ENCODE assay signal across 24 cellular contexts in genomic region chr2:226738191-226738820, GRCh38.
A peak's percentile ranks its signal among the peaks of the same experiment; 100 is the strongest.
DNase-seq lines count a peak whose midpoint lies in the region; ATAC-seq, FAIRE-seq and TF ChIP-seq lines count a peak whose summit lies in the region.
"Had no signal": no experiment of that assay in that cellular context is flagged by ENCODE, and none has a peak within 500 bp of the region (broad histone marks: within the 10 kb centered on the region; RNA-seq: fewer than 3 reads in every experiment).

No MANE protein-coding gene starts in this region.

- H2AFZ ChIP-seq in neuronal stem cell (ENCODE audit: low read length), result no peak overlapping the region

- no peak overlapping the region for H3K27ac Mint-ChIP-seq in endodermal cell
- H3K27ac Mint-ChIP-seq in activated CD4-positive, alpha-beta T cell treated with anti-CD3 and anti-CD28 coated beads for 36 hours, result no peak overlapping the region
- H3K27ac Mint-ChIP-seq: activated CD4-positive, alpha-beta T cell treated with anti-CD3 and anti-CD28 coated beads, Interleukin-2, amount 10 ng/mL, durations not matched to agents 7 days and 5 days; activated naive CD8-positive, alpha-beta T cell treated with anti-CD3 and anti-CD28 coated beads, Interleukin-2, amount 50 U/mL, for 24 hours; CD4-positive, alpha-beta T cell had no signal

- H3K27me3 ChIP-seq in endodermal cell (ENCODE audit: control insufficient read depth, insufficient read depth, low read length, poor library complexity, severe bottlenecking), result no peaks in the 10 kb centered on the region
- H3K27me3 ChIP-seq in neuronal stem cell (ENCODE audit: control insufficient read depth in 3 of 3, insufficient read depth in 3 of 3, low read depth in 1 of 3, low read length in 3 of 3), result no peaks in the 10 kb centered on the region
- H3K27me3 ChIP-seq: cardiac muscle cell, ovary, uterus had no signal

- intact Hi-C loops in activated CD4-positive, alpha-beta T cell treated with anti-CD3 and anti-CD28 coated beads for 36 hours (cut with DNase I, micrococcal nuclease), result no loop called here

- H2BK12ac ChIP-seq in neuronal stem cell (ENCODE audit: low read length), result no peak overlapping the region

- H3K18ac ChIP-seq in neuronal stem cell (ENCODE audit: low read length), result no peak overlapping the region

- peak overlapping the region; percentile 53 for H3K4me2 ChIP-seq in A549
- H3K4me2 ChIP-seq in neuronal stem cell (ENCODE audit: insufficient read depth, low read length, poor library complexity, severe bottlenecking), result no peak overlapping the region
- H3K4me2 ChIP-seq: smooth muscle cell had no signal

- H3K27ac ChIP-seq in A549 (peak overlapping the region; percentile 47 to 52; a peak in 3 of 6 replicates), endodermal cell (ENCODE audit: low read depth, low read length) (peak overlapping the region; percentile 96), neuronal stem cell (replicated peaks; ENCODE audit: low read length) (peak overlapping the region; percentile 65)
- H3K27ac ChIP-seq: cardiac muscle cell, lower lobe of right lung, ovary had no signal

- 70% methylated on average over 8 of the region's 8 CpGs for WGBS in A549 (ENCODE audit: missing lambda C conversion rate)
- 90 to 91% methylated on average over 7 to 8 of the region's 8 CpGs for WGBS in endodermal cell (ENCODE audit: insufficient coverage in 1 of 2, insufficient read length in 1 of 2), 2 experiments
- no CpG with 5 or more reads among the region's 8 CpGs for WGBS in neuronal stem cell (ENCODE audit: extremely low coverage in 2 of 2, insufficient read length in 2 of 2, insufficient replicate concordance in 1 of 2), 2 donors

- H2BK15ac ChIP-seq in neuronal stem cell (ENCODE audit: low read length), result no peak overlapping the region

- H4K8ac ChIP-seq in neuronal stem cell (ENCODE audit: low read depth, low read length), result no peak overlapping the region

- no peak for TF ChIP-seq POLR2A in A549 (IDR thresholded peaks at IDR 0.05; ENCODE audit: low read length)

- H3K14ac ChIP-seq in neuronal stem cell (ENCODE audit: low read length), result no peak overlapping the region

- TF ChIP-seq CTCF in A549 (IDR thresholded peaks at IDR 0.05) (no peak), endodermal cell (conservative IDR thresholded peaks at IDR 0.05) (no peak)

- no peak overlapping the region for H3K23ac ChIP-seq in neuronal stem cell (ENCODE audit: low read depth, low read length, poor library complexity)

- no peak for TF ChIP-seq RAD21 in A549 (conservative IDR thresholded peaks at IDR 0.05 in 1 of 2, IDR thresholded peaks at IDR 0.05 in 1 of 2)

- no peak for FAIRE-seq in A549 (lab: Jason Lieb, UNC)

- peak in 1 of 2 experiments; percentile 43; a peak in 2 of 6 replicates for ATAC-seq in A549
- no peak for ATAC-seq in activated CD4-positive, alpha-beta T cell treated with anti-CD3 and anti-CD28 coated beads for 36 hours
- ATAC-seq: activated naive CD8-positive, alpha-beta T cell treated with anti-CD3 and anti-CD28 coated beads, Interleukin-2, amount 50 U/mL, for 24 hours had no signal

- CTCF ChIA-PET in A549 (lab: Yijun Ruan, JAX), result interaction anchor here (0.9 to 1.0 kb wide), 3 partner anchors 60 to 311 kb away, joined by 3 to 4 read pairs (median 3); no protein-coding TSS in a partner anchor
- CTCF ChIA-PET in activated CD4-positive, alpha-beta T cell treated with anti-CD3 and anti-CD28 coated beads for 36 hours (lab: Charles Lee), result no interaction called here

- no peak overlapping the region for H3K9ac ChIP-seq in endodermal cell (ENCODE audit: extremely low read depth, low read length, poor library complexity, severe bottlenecking)
- H3K9ac ChIP-seq in neuronal stem cell (ENCODE audit: low read depth, low read length, poor library complexity), result no peak overlapping the region

- no peak for TF ChIP-seq EP300 in A549 (IDR thresholded peaks at IDR 0.05)

- H3K79me1 ChIP-seq in neuronal stem cell (ENCODE audit: low read depth, low read length), result peaks cover 2% of the 10 kb centered on the region

- H4K91ac ChIP-seq in neuronal stem cell (ENCODE audit: low read depth, low read length, poor library complexity), result no peak overlapping the region

- H3K4ac ChIP-seq in neuronal stem cell (ENCODE audit: low read length), result no peak overlapping the region

- no peak overlapping the region for H2BK5ac ChIP-seq in neuronal stem cell (ENCODE audit: low read length)

- no peaks in the 10 kb centered on the region for H3K9me3 ChIP-seq in A549
- peaks cover 4% of the 10 kb centered on the region for H3K9me3 ChIP-seq in endodermal cell (ENCODE audit: control insufficient read depth, low read length)
- peaks cover 0 to 12% of the 10 kb centered on the region in 2 donors for H3K9me3 ChIP-seq in neuronal stem cell (replicated peaks in 1 of 2; ENCODE audit: control insufficient read depth in 2 of 2, insufficient read depth in 1 of 2, low read depth in 1 of 2, low read length in 2 of 2)
- H3K9me3 ChIP-seq: HAP-1, lower lobe of right lung, ovary, uterus had no signal

- no peaks in the 10 kb centered on the region for H3K27me3 Mint-ChIP-seq in endodermal cell (ENCODE audit: insufficient read depth)
- no peaks in the 10 kb centered on the region for H3K27me3 Mint-ChIP-seq in activated CD4-positive, alpha-beta T cell treated with anti-CD3 and anti-CD28 coated beads for 36 hours
- H3K27me3 Mint-ChIP-seq: activated CD4-positive, alpha-beta T cell treated with anti-CD3 and anti-CD28 coated beads, Interleukin-2, amount 10 ng/mL, durations not matched to agents 7 days and 5 days; activated naive CD8-positive, alpha-beta T cell treated with anti-CD3 and anti-CD28 coated beads, Interleukin-2, amount 50 U/mL, for 24 hours; CD4-positive, alpha-beta T cell had no signal

- H3K4me3 ChIP-seq in A549 (no peak overlapping the region), endodermal cell (ENCODE audit: low read length) (no peak overlapping the region), neuronal stem cell (ENCODE audit: low read length in 2 of 2) (no peak overlapping the region)
- H3K4me3 ChIP-seq: cardiac muscle cell, HAP-1, lower lobe of right lung, ovary, smooth muscle cell, uterus had no signal

- no peak overlapping the region for H2AK5ac ChIP-seq in neuronal stem cell (ENCODE audit: low read depth, low read length)

- no peak overlapping the region for H2BK120ac ChIP-seq in neuronal stem cell (ENCODE audit: low read depth, low read length)

- H3K4me1 ChIP-seq in A549 (peaks cover 71% of the 10 kb centered on the region), endodermal cell (ENCODE audit: control insufficient read depth, insufficient read depth, low read length) (peaks cover 4% of the 10 kb centered on the region), neuronal stem cell (ENCODE audit: control insufficient read depth in 2 of 2, insufficient read depth in 1 of 2, low read depth in 1 of 2, low read length in 2 of 2) (peaks cover 34 to 53% of the 10 kb centered on the region in 2 donors)

- H3K4me1 Mint-ChIP-seq in endodermal cell, result peaks cover 12% of the 10 kb centered on the region
- H3K4me1 Mint-ChIP-seq in activated CD4-positive, alpha-beta T cell treated with anti-CD3 and anti-CD28 coated beads for 36 hours, result peaks cover 9% of the 10 kb centered on the region

- peaks cover 5% of the 10 kb centered on the region for H3K36me3 Mint-ChIP-seq in endodermal cell (ENCODE audit: low read depth)
- H3K36me3 Mint-ChIP-seq in activated CD4-positive, alpha-beta T cell treated with anti-CD3 and anti-CD28 coated beads for 36 hours (ENCODE audit: low read depth), result no peaks in the 10 kb centered on the region

- no peak overlapping the region for H3K4me3 Mint-ChIP-seq in endodermal cell
- H3K4me3 Mint-ChIP-seq in activated CD4-positive, alpha-beta T cell treated with anti-CD3 and anti-CD28 coated beads for 36 hours, result no peak overlapping the region
- H3K4me3 Mint-ChIP-seq: activated CD4-positive, alpha-beta T cell treated with anti-CD3 and anti-CD28 coated beads, Interleukin-2, amount 10 ng/mL, durations not matched to agents 7 days and 5 days; activated naive CD8-positive, alpha-beta T cell treated with anti-CD3 and anti-CD28 coated beads, Interleukin-2, amount 50 U/mL, for 24 hours; CD4-positive, alpha-beta T cell had no signal

- H3K9me3 Mint-ChIP-seq in endodermal cell, result no peaks in the 10 kb centered on the region
- no peaks in the 10 kb centered on the region for H3K9me3 Mint-ChIP-seq in activated CD4-positive, alpha-beta T cell treated with anti-CD3 and anti-CD28 coated beads for 36 hours (ENCODE audit: low read depth)
- H3K9me3 Mint-ChIP-seq: activated CD4-positive, alpha-beta T cell treated with anti-CD3 and anti-CD28 coated beads, Interleukin-2, amount 10 ng/mL, durations not matched to agents 7 days and 5 days; activated naive CD8-positive, alpha-beta T cell treated with anti-CD3 and anti-CD28 coated beads, Interleukin-2, amount 50 U/mL, for 24 hours; CD4-positive, alpha-beta T cell had no signal

- DNase-seq in A549 (ENCODE audit: low read depth in 1 of 2, low spot score in 1 of 2) (no peak), LoVo (ENCODE audit: low spot score) (peak; percentile 41), endodermal cell (no peak), neuronal stem cell (ENCODE audit: low spot score) (no peak), SW480 (ENCODE audit: low spot score) (no peak), DMS114 treated with DMSO at 0.1 percent for 48 hours (lab: John Stamatoyannopoulos, UW; ENCODE audit: unreplicated experiment) (no peak)
- DNase-seq in activated CD4-positive, alpha-beta T cell treated with anti-CD3 and anti-CD28 coated beads, Interleukin-2, amount 50 U/mL, for 4 hours, result no peak
- no peak for DNase-seq in activated CD4-positive, alpha-beta T cell treated with anti-CD3 and anti-CD28 coated beads for 36 hours
- DNase-seq: activated CD4-positive, alpha-beta T cell treated with anti-CD3 and anti-CD28 coated beads, Interleukin-2, amount 10 ng/mL, durations not matched to agents 7 days and 5 days; activated CD8-positive, alpha-beta memory T cell treated with anti-CD3 and anti-CD28 coated beads, Interleukin-2, amount 50 U/mL, for 48 hours; activated effector memory CD4-positive, alpha-beta T cell treated with Interleukin-2 at 50 U/mL for 16 hours; activated naive CD8-positive, alpha-beta T cell treated with anti-CD3 and anti-CD28 coated beads, Interleukin-2, amount 50 U/mL, for 24 hours; CD4-positive, alpha-beta T cell; DMS53; lower lobe of right lung; NCI-H446 treated with DMSO at 0.1 percent for 48 hours; NK-92 treated with Interleukin-12 subunit alpha and Interleukin-12 subunit beta, amount 100 ng/mL, for 24 hours; ovary; RPMI8226; stimulated activated CD4-positive, alpha-beta T cell treated with anti-CD3 and anti-CD28 coated beads, Interleukin-4, amount 100 ng/mL, for 24 hours; uterus had no signal

- POLR2A ChIA-PET in A549 (lab: Yijun Ruan, JAX), result no interaction called here
- POLR2A ChIA-PET in activated CD4-positive, alpha-beta T cell treated with anti-CD3 and anti-CD28 coated beads for 36 hours (lab: Charles Lee), result no interaction called here

- no peaks in the 10 kb centered on the region for H3K36me3 ChIP-seq in endodermal cell (ENCODE audit: control insufficient read depth, insufficient read depth, low read length)
- H3K36me3 ChIP-seq in neuronal stem cell (replicated peaks in 1 of 2; ENCODE audit: control insufficient read depth in 2 of 2, insufficient read depth in 2 of 2, low read length in 2 of 2), result peaks cover 0 to 34% of the 10 kb centered on the region in 2 donors
- H3K36me3 ChIP-seq: HAP-1, lower lobe of right lung, ovary, uterus had no signal

TF ChIP-seq in A549, 52 proteins besides CTCF, POLR2A, EP300 and RAD21 (continues in another document):
- peak; percentile 79 to 89; a peak in 3 of 4 replicates for TF ChIP-seq CEBPB (IDR thresholded peaks at IDR 0.05)
